ENCODE assay signal across 14 cellular contexts in the genomic region with DNA sequence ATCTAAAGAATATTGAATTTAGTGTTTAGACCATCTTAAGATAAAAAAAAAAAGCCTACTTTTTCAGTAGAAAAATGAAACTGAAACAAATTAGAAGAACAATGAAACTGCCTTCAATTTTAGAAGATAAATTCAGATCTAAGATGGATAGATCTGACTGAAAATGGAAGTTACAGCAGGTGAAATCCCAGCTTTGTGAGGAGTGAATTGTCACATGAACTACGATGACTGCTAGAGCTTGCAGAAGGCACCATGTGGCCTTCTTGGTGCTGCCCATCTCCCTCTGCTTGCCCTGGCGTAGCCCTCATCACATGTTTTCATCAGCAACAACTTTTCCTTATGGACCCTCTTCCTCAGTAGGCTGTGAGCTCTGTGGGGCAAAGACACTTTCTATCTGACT. TPM values are rescaled to one million over a fixed set of nuclear protein-coding genes. Genes with fewer than 3 reads are reported as not detected.
DNase-seq lines count a peak whose midpoint lies in the region; ATAC-seq, FAIRE-seq and TF ChIP-seq lines count a peak whose summit lies in the region.
"Had no signal": no experiment of that assay in that cellular context is flagged by ENCODE, and none has a peak within 500 bp of the region (broad histone marks: within the 10 kb centered on the region; RNA-seq: fewer than 3 reads in every experiment).

No MANE protein-coding gene starts in this region.

- no peaks in the 10 kb centered on the region for H3K36me3 ChIP-seq in CD8-positive, alpha-beta T cell (ENCODE audit: insufficient read depth, low read length)

- no peak for ATAC-seq in CD8-positive, alpha-beta T cell
- peak; percentile 64 for ATAC-seq in GM18511 (IDR thresholded peaks at IDR 0.05; ENCODE audit: unreplicated experiment)
- ATAC-seq in HG02885 (IDR thresholded peaks at IDR 0.05; ENCODE audit: poor library complexity, unreplicated experiment), result peak; percentile 64
- ATAC-seq in activated CD8-positive, alpha-beta T cell treated with anti-CD3 and anti-CD28 coated beads for 36 hours, result peak; percentile 79

- no peaks in the 10 kb centered on the region for H3K9me3 ChIP-seq in CD8-positive, alpha-beta T cell (ENCODE audit: low read length)
- H3K9me3 ChIP-seq: breast epithelium had no signal

- H3K27me3 ChIP-seq in CD8-positive, alpha-beta T cell (ENCODE audit: insufficient read depth, low read length), result no peaks in the 10 kb centered on the region
- H3K27me3 ChIP-seq: breast epithelium had no signal

- no peak for TF ChIP-seq POLR2A in H54 (IDR thresholded peaks at IDR 0.05; ENCODE audit: low read depth, low read length)

- no peaks in the 10 kb centered on the region for H3K36me3 Mint-ChIP-seq in CD8-positive, alpha-beta T cell
- H3K36me3 Mint-ChIP-seq in activated CD8-positive, alpha-beta T cell treated with anti-CD3 and anti-CD28 coated beads for 36 hours (ENCODE audit: low read depth), result no peaks in the 10 kb centered on the region

- POLR2A ChIA-PET in CD8-positive, alpha-beta T cell (lab: Charles Lee), result no interaction called here
- POLR2A ChIA-PET in activated CD8-positive, alpha-beta T cell treated with anti-CD3 and anti-CD28 coated beads for 36 hours (lab: Charles Lee), result interaction anchor here (0.8 kb wide), 1 partner anchor 9 kb away, joined by 3 read pairs; no protein-coding TSS in a partner anchor

- H3K4me1 ChIP-seq in CD8-positive, alpha-beta T cell (ENCODE audit: insufficient read depth, low read length), result no peaks in the 10 kb centered on the region
- H3K4me1 ChIP-seq: breast epithelium had no signal

- FAIRE-seq in H54 (lab: Jason Lieb, UNC), result no peak

- H3K4me3 ChIP-seq in CD8-positive, alpha-beta T cell (ENCODE audit: low read depth, low read length), result no peak overlapping the region
- H3K4me3 ChIP-seq: breast epithelium had no signal

- no peaks in the 10 kb centered on the region for H3K27me3 Mint-ChIP-seq in CD8-positive, alpha-beta T cell (ENCODE audit: low read depth)
- H3K27me3 Mint-ChIP-seq in activated CD8-positive, alpha-beta T cell treated with anti-CD3 and anti-CD28 coated beads for 36 hours, result no peaks in the 10 kb centered on the region

- peak overlapping the region; percentile 50 for H3K27ac Mint-ChIP-seq in CD8-positive, alpha-beta T cell
- H3K27ac Mint-ChIP-seq in activated CD8-positive, alpha-beta T cell treated with anti-CD3 and anti-CD28 coated beads for 36 hours, result peak overlapping the region; percentile 56

- no peaks in the 10 kb centered on the region for H3K9me3 Mint-ChIP-seq in CD8-positive, alpha-beta T cell
- no peaks in the 10 kb centered on the region for H3K9me3 Mint-ChIP-seq in activated CD8-positive, alpha-beta T cell treated with anti-CD3 and anti-CD28 coated beads for 36 hours

- H3K4me1 Mint-ChIP-seq in CD8-positive, alpha-beta T cell (ENCODE audit: low read depth), result peaks cover 16% of the 10 kb centered on the region
- H3K4me1 Mint-ChIP-seq in activated CD8-positive, alpha-beta T cell treated with anti-CD3 and anti-CD28 coated beads for 36 hours (ENCODE audit: low read depth), result peaks cover 19% of the 10 kb centered on the region

- no peak overlapping the region for H3K27ac ChIP-seq in CD8-positive, alpha-beta T cell (ENCODE audit: low read depth, low read length)
- H3K27ac ChIP-seq: breast epithelium, VCaP had no signal

- no peak for TF ChIP-seq CTCF in CD8-positive, alpha-beta T cell (IDR thresholded peaks at IDR 0.05)
- TF ChIP-seq CTCF in activated CD8-positive, alpha-beta T cell treated with anti-CD3 and anti-CD28 coated beads for 36 hours (IDR thresholded peaks at IDR 0.05), result no peak

- peak overlapping the region; percentile 30 for H3K4me3 Mint-ChIP-seq in CD8-positive, alpha-beta T cell
- peak overlapping the region; percentile 12 for H3K4me3 Mint-ChIP-seq in activated CD8-positive, alpha-beta T cell treated with anti-CD3 and anti-CD28 coated beads for 36 hours

- CTCF ChIA-PET in CD8-positive, alpha-beta T cell (lab: Charles Lee), result no interaction called here
- CTCF ChIA-PET in activated CD8-positive, alpha-beta T cell treated with anti-CD3 and anti-CD28 coated beads for 36 hours (lab: Charles Lee), result interaction anchor here (1.1 kb wide), 1 partner anchor 473 kb away, joined by 5 read pairs; no protein-coding TSS in a partner anchor

- DNase-seq in CD8-positive, alpha-beta T cell, result no peak
- DNase-seq in activated CD8-positive, alpha-beta T cell treated with anti-CD3 and anti-CD28 coated beads for 36 hours, result peak; percentile 14
- no peak for DNase-seq in H54 (ENCODE audit: insufficient read length, low spot score)
- DNase-seq in stimulated activated CD4-positive, alpha-beta T cell treated with anti-CD3 and anti-CD28 coated beads, Interleukin-12 subunit alpha, Interleukin-12 subunit beta, amount 100 ng/mL, for 4 hours, result no peak
- DNase-seq in NCI-H1417 (lab: John Stamatoyannopoulos, UW), result no peak
- no peak for DNase-seq in NK-92 treated with Interleukin-12 subunit alpha and Interleukin-12 subunit beta, amount 100 ng/mL, for 24 hours (lab: John Stamatoyannopoulos, UW)
- DNase-seq: C1 segment of cervical spinal cord, foreskin melanocyte, NCI-H2107, nucleus accumbens had no signal

- intact Hi-C loops in CD8-positive, alpha-beta T cell (cut with DNase I, micrococcal nuclease), result no loop called here
- intact Hi-C loops in activated CD8-positive, alpha-beta T cell treated with anti-CD3 and anti-CD28 coated beads for 36 hours (cut with micrococcal nuclease), result no loop called here

RNA-seq across cellular contexts. Expression of gene EMCN, which starts 51.4 kb away (rescaled TPM):
- total RNA-seq in CD8-positive, alpha-beta T cell, result not detected
- not detected for total RNA-seq in activated CD8-positive, alpha-beta T cell treated with anti-CD3 and anti-CD28 coated beads for 36 hours
